ENCODE assay signal across 27 cellular contexts in the genomic region with DNA sequence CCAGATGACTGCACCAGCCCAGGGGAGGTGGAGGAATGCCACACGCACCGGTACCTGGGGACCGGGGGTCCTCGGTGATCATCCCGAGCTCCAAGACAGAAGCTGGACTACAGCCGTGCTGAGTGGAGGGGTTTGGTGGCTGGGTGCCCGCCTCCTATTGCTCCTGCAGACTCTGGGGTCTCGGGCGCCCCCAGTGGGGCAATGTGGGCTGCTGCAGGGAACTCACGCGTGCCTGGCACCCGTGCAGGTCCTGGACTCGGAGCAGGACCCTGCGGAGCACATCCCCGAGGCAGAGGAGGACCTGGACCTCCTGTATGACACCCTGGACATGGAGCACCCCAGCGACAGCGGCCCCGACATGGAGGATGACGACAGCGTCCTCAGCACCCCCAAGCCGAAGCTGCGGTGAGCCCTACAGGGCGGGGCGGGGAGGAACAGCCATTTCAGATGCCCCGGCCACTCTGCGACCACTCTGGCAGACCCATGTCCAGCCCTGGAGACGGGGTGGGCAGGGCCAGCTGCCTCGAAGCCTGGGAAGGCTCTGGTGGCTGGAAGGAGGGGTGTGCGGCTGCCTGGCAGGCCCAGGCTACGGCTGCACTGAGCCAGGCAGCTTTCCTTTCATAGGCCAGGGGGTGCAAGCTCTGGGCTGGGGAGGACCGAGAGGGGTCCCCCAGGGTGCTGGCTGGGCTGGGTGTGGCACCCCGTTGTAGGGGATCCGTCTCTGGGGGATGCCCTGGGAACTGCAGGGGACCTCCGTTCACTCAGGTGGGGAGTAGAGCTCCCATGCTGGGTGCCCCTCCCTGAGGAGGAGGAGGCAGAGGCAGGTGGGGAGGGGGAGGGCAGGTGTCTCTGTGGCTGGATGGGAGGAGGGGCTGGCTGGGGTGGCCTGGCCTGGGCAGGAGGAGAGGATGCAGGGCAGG. TPM values are rescaled to one million over a fixed set of nuclear protein-coding genes. Genes with fewer than 3 reads are reported as not detected.
DNase-seq lines count a peak whose midpoint lies in the region; ATAC-seq and TF ChIP-seq lines count a peak whose summit lies in the region.
"Had no signal": no experiment of that assay in that cellular context is flagged by ENCODE, and none has a peak within 500 bp of the region (broad histone marks: within the 10 kb centered on the region; RNA-seq: fewer than 3 reads in every experiment).

No MANE protein-coding gene starts in this region.

- H2AFZ ChIP-seq in DND-41 (ENCODE audit: low read depth, low read length): no peak overlapping the region
- H2AFZ ChIP-seq: GM23248 had no signal

- BruUV-seq in Panc1 (replicated peaks; lab: Mats Ljungman, UMichigan): no TSS peak

- H3K9ac ChIP-seq in DND-41 (ENCODE audit: low read depth, low read length): no peak overlapping the region
- H3K9ac ChIP-seq: BLaER1, GM23248 had no signal

- ATAC-seq in DND-41 (ENCODE audit: insufficient read depth, low read depth) (peak; percentile 13; the same call in 1 of the 3 replicates), Panc1 (peak; percentile 38), left lobe of liver (no peak)
- ATAC-seq: psoas muscle had no signal

- no peaks in the 10 kb centered on the region for H3K79me2 ChIP-seq in DND-41 (ENCODE audit: insufficient read depth, low read length)

- DNase-seq in DND-41: no peak
- no peak for DNase-seq in Panc1 (ENCODE audit: low read depth, low spot score)
- DNase-seq in iPS-NIHi7 (ENCODE audit: extremely low spot score): peak; percentile 59
- no peak for DNase-seq in occipital lobe (lab: John Stamatoyannopoulos, UW)
- no peak for DNase-seq in left lobe of liver (ENCODE audit: low spot score)
- no peak for DNase-seq in left ventricle myocardium inferior
- DNase-seq: activated gamma-delta T cell; activated naive CD8-positive, alpha-beta T cell treated with anti-CD3 and anti-CD28 coated beads, Interleukin-2, amount 10 ng/mL, durations not matched to agents 7 days and 5 days; activated T-cell treated with anti-CD3 and anti-CD28 coated beads, Interleukin-2, amount 50 U/mL, for 4 hours; DMS53; effector CD8-positive, alpha-beta T cell; GM23248; hippocampal formation; NCI-H1436; NCI-H748 treated with DMSO at 0.1 percent for 48 hours; psoas muscle; SJCRH30; substantia nigra; trophoblast cell had no signal

- H3K4me1 ChIP-seq in DND-41 (ENCODE audit: insufficient read depth, low read length) (no peaks in the 10 kb centered on the region), Panc1 (ENCODE audit: control insufficient read depth, insufficient read depth, low read length) (no peaks in the 10 kb centered on the region), left ventricle myocardium inferior (no peaks in the 10 kb centered on the region)
- H3K4me1 ChIP-seq: ascending aorta, psoas muscle had no signal

- H3K9me3 ChIP-seq in DND-41 (ENCODE audit: insufficient read depth, low read length, severe bottlenecking) (no peaks in the 10 kb centered on the region), Panc1 (ENCODE audit: control insufficient read depth, insufficient read depth, low read depth, low read length) (no peaks in the 10 kb centered on the region), left ventricle myocardium inferior (replicated peaks) (no peaks in the 10 kb centered on the region)
- H3K9me3 ChIP-seq: ascending aorta, BLaER1, left lung, psoas muscle, SJCRH30 had no signal

- H3K4me3 ChIP-seq in DND-41 (ENCODE audit: low read depth in 1 of 2, low read length in 2 of 2) (no peak overlapping the region), Panc1 (ENCODE audit: low read depth in 2 of 2, low read length in 2 of 2) (no peak overlapping the region), left ventricle myocardium inferior (no peak overlapping the region)
- H3K4me3 ChIP-seq: ascending aorta, BLaER1, coronary artery, GM23248, left lung, psoas muscle, SJCRH30 had no signal

- no peak overlapping the region for H3K4me2 ChIP-seq in DND-41 (ENCODE audit: insufficient read depth, low read length)

- H3K36me3 ChIP-seq in DND-41 (ENCODE audit: insufficient read depth, low read length): peaks cover 6% of the 10 kb centered on the region; the same call in 1 of the 2 replicates
- H3K36me3 ChIP-seq in Panc1 (ENCODE audit: control insufficient read depth, insufficient read depth, low read length): no peaks in the 10 kb centered on the region
- peaks cover 9% of the 10 kb centered on the region for H3K36me3 ChIP-seq in left ventricle myocardium inferior
- H3K36me3 ChIP-seq: SJCRH30 had no signal

- intact Hi-C loops in Panc1 (cut with micrococcal nuclease; ENCODE audit: unreplicated experiment): loop anchor here (10.0 kb wide), 1 partner anchor 108 kb away; a partner anchor contains a TSS
- intact Hi-C loops in left ventricle myocardium inferior (cut with micrococcal nuclease): no loop called here

- in situ Hi-C loops in Panc1 (cut with HindIII; ENCODE audit: low pct_unique_long_range_greater_than_20kb, low sequenced_read_pairs): no loop called here

- POLR2A ChIA-PET in Panc1 (lab: Charles Lee): interaction anchor here (0.5 to 0.6 kb wide), 2 partner anchors 16 to 168 kb away, joined by 4 to 14 read pairs; no protein-coding TSS in a partner anchor

- H3K27ac ChIP-seq in DND-41 (ENCODE audit: low read length): no peak overlapping the region
- no peak overlapping the region for H3K27ac ChIP-seq in Panc1 (ENCODE audit: low read length)
- no peak overlapping the region for H3K27ac ChIP-seq in left ventricle myocardium inferior (replicated peaks)
- H3K27ac ChIP-seq: ascending aorta, BLaER1, coronary artery, epithelial cell of prostate, GM23248, left lung, psoas muscle, SJCRH30 had no signal

- H3K27me3 ChIP-seq in DND-41 (ENCODE audit: insufficient read depth, low read length, poor library complexity): no peaks in the 10 kb centered on the region
- no peaks in the 10 kb centered on the region for H3K27me3 ChIP-seq in Panc1 (ENCODE audit: control insufficient read depth, insufficient read depth, low read length)
- H3K27me3 ChIP-seq in left ventricle myocardium inferior (ENCODE audit: low read depth): no peaks in the 10 kb centered on the region
- H3K27me3 ChIP-seq: ascending aorta, BLaER1, left lung, SJCRH30 had no signal

- TF ChIP-seq CTCF in DND-41 (IDR thresholded peaks at IDR 0.05; ENCODE audit: borderline replicate concordance, extremely low read depth, low read length, poor library complexity, severe bottlenecking) (no peak), GM12872 (IDR thresholded peaks at IDR 0.05; ENCODE audit: insufficient read depth, low read depth, low read length) (0 out of 3 replicates have a peak, but pooled peaks have one; percentile 8), Panc1 (IDR thresholded peaks at IDR 0.05) (no peak), left ventricle myocardium inferior (IDR thresholded peaks at IDR 0.05; ENCODE audit: borderline replicate concordance) (no peak)

- H4K20me1 ChIP-seq in DND-41 (ENCODE audit: insufficient read depth, low read length): peaks cover 8% of the 10 kb centered on the region; the same call in 1 of the 2 replicates
- H4K20me1 ChIP-seq: BLaER1 had no signal

- CTCF ChIA-PET in Panc1 (lab: Charles Lee): no interaction called here

RNA-seq across cellular contexts. Expression of a gene that starts 21.6 kb away (rescaled TPM):
- 2.9 TPM for total RNA-seq in Panc1 (2021; ENCODE audit: unreplicated experiment)
- polyA plus RNA-seq in Panc1 (2012; ENCODE audit: insufficient read length): 0.62 TPM
- total RNA-seq in occipital lobe: 0.31 TPM
- total RNA-seq in left lobe of liver: 1.3 TPM
- 0.99 TPM for total RNA-seq in left ventricle myocardium inferior
- total RNA-seq: ascending aorta, mesenteric fat pad, RPMI7951 had no signal

RNA-seq across cellular contexts. Expression of a gene that starts 42.8 kb away (rescaled TPM):
- total RNA-seq in Panc1 (2021; ENCODE audit: unreplicated experiment): 105 TPM
- polyA plus RNA-seq in Panc1 (2012; ENCODE audit: insufficient read length): 102 TPM
- 37.0 TPM for total RNA-seq in occipital lobe
- total RNA-seq in left lobe of liver: 39.2 TPM
- 192 TPM for total RNA-seq in left ventricle myocardium inferior
